8 cellular contexts compared by ENCODE assay signal in the genomic region with DNA sequence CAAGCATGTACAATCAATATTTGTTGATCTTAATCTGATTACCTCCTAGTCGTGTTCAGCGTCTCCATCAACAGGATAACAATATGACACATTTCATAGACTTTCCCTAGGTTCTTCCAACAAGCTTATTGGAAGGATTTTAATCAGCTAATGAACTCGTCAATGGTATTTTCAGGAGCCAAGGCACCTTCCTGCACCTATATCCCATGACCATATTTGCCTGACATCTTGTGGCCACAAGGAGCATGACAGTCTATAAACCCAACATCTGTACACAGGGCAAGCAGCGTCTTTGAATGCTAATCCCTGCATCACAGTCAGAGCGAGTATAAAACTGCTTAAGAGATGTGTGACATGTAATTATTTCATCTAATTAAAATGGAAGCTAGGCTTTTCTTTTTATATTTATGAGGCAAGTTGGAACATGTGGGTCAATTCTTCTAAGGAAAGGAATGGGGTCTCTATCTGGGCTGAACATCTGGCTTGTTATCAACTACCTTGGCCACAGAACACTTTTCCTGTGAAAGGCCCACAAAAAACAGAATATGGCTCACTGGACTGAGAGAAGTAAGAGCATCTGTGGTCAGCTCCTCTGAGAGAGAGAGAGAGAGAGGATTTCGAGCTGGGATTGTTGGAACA.
DNase-seq lines count a peak whose midpoint lies in the region; TF ChIP-seq lines count a peak whose summit lies in the region.

No MANE protein-coding gene starts in this region.

- no peaks in the 10 kb centered on the region for H3K9me2 ChIP-seq in GM23248 (ENCODE audit: insufficient read depth)
- H3K9me2 ChIP-seq in OCI-LY1 (ENCODE audit: low read depth, low read length): no peaks in the 10 kb centered on the region

- TF ChIP-seq CTCF in OCI-LY1 (IDR thresholded peaks at IDR 0.05; ENCODE audit: low read length) (peak; percentile 87), colonic mucosa (IDR thresholded peaks at IDR 0.05) (peak; percentile 58), lower leg skin (IDR thresholded peaks at IDR 0.05) (peak in 1 of 3 donors; percentile 57)

- WGBS in GM23248 (ENCODE audit: low coverage in 1 of 2, low lambda C conversion rate in 2 of 2, missing lambda C conversion rate in 2 of 2), 2 experiments: 12 to 18% methylated on average over 6 of the region's 6 CpGs
- WGBS in lower leg skin, 2 donors: 23 to 25% methylated on average over 6 of the region's 6 CpGs

- H3K4me1 ChIP-seq in GM23248 (ENCODE audit: insufficient read depth) (peaks cover 32% of the 10 kb centered on the region), OCI-LY1 (ENCODE audit: insufficient read depth, low read length, severe bottlenecking) (no peaks in the 10 kb centered on the region), colonic mucosa (no peaks in the 10 kb centered on the region)

- H3K36me3 ChIP-seq in GM23248 (ENCODE audit: low read depth) (no peaks in the 10 kb centered on the region), OCI-LY1 (ENCODE audit: insufficient read depth, low read length) (no peaks in the 10 kb centered on the region), colonic mucosa (no peaks in the 10 kb centered on the region)

- H3K79me2 ChIP-seq in GM23248 (ENCODE audit: insufficient read depth) (no peaks in the 10 kb centered on the region), OCI-LY1 (ENCODE audit: insufficient read depth, low read length) (no peaks in the 10 kb centered on the region)

- peaks cover 14% of the 10 kb centered on the region; the same call in 1 of the 2 replicates for H3F3A ChIP-seq in GM23248 (ENCODE audit: insufficient read depth)
- no peaks in the 10 kb centered on the region for H3F3A ChIP-seq in OCI-LY1 (ENCODE audit: insufficient read depth, low read length)

- peak; percentile 7 for DNase-seq in A172 (ENCODE audit: low spot score)
- DNase-seq in GM04503 (ENCODE audit: low read depth): peak; percentile 24
- DNase-seq in GM23248: peak; percentile 78
- peak; percentile 40 for DNase-seq in HuH-7.5 (ENCODE audit: low spot score)
- DNase-seq in colonic mucosa: peak; percentile 32
- DNase-seq in medulla oblongata (ENCODE audit: extremely low spot score): peak; percentile 73
- DNase-seq in lower leg skin (ENCODE audit: low spot score in 2 of 2): no peak

- H3K4me2 ChIP-seq in GM23248 (ENCODE audit: unreplicated experiment) (no peak overlapping the region), OCI-LY1 (ENCODE audit: low read length) (no peak overlapping the region)

- H3K27ac ChIP-seq in GM23248 (peak overlapping the region; percentile 67), OCI-LY1 (ENCODE audit: low read depth, low read length, poor library complexity, severe bottlenecking) (no peak overlapping the region), colonic mucosa (no peak overlapping the region)

- 0 out of 2 replicates have a peak overlapping the region, but pooled peaks have one; percentile 12 for H3K9ac ChIP-seq in GM23248
- no peak overlapping the region for H3K9ac ChIP-seq in OCI-LY1 (ENCODE audit: low read length)
- no peak overlapping the region for H3K9ac ChIP-seq in colonic mucosa (ENCODE audit: low read depth in 2 of 2, low read length in 2 of 2)

- TF ChIP-seq POLR2A in lower leg skin (IDR thresholded peaks at IDR 0.05): no peak

- no peak overlapping the region for H2AFZ ChIP-seq in GM23248
- no peak overlapping the region for H2AFZ ChIP-seq in OCI-LY1 (ENCODE audit: low read length)

- in situ Hi-C loops in GM23248 (cut with MboI): loop anchor here (25.0 kb wide), 1 partner anchor 208 kb away; no protein-coding TSS in a partner anchor

- H4K20me1 ChIP-seq in GM23248 (ENCODE audit: insufficient read depth) (no peaks in the 10 kb centered on the region), OCI-LY1 (ENCODE audit: insufficient read depth, low read length) (no peaks in the 10 kb centered on the region)

- intact Hi-C loops in colonic mucosa (cut with DNase I) (loop anchor here (5.0 to 10.0 kb wide), 3 partner anchors 145 to 252 kb away; no protein-coding TSS in a partner anchor), lower leg skin (cut with DNase I; ENCODE audit: low total_unique reads) (no loop called here)

- no peaks in the 10 kb centered on the region for H3K27me3 ChIP-seq in GM23248 (replicated peaks; ENCODE audit: insufficient read depth)
- no peaks in the 10 kb centered on the region for H3K27me3 ChIP-seq in OCI-LY1 (ENCODE audit: insufficient read depth, low read length)
- H3K27me3 ChIP-seq in colonic mucosa: no peaks in the 10 kb centered on the region

- H3K4me3 ChIP-seq in GM23248: no peak overlapping the region
- no peak overlapping the region for H3K4me3 ChIP-seq in OCI-LY1 (ENCODE audit: low read depth, low read length, poor library complexity, severe bottlenecking)
- no peak overlapping the region for H3K4me3 ChIP-seq in colonic mucosa
- H3K4me3 ChIP-seq in lower leg skin (ENCODE audit: low read depth, poor library complexity, severe bottlenecking): no peak overlapping the region

- H3K9me3 ChIP-seq in GM23248 (ENCODE audit: low read depth): no peaks in the 10 kb centered on the region
- H3K9me3 ChIP-seq in OCI-LY1 (ENCODE audit: low read length): no peaks in the 10 kb centered on the region
- no peaks in the 10 kb centered on the region for H3K9me3 ChIP-seq in colonic mucosa

Comparison
In these comparisons a context has a peak if more than half of its experiments do, and no peak if none do; other contexts are left out.
1. DNase-seq: peak in A172 (single experiment), GM04503 (single experiment), GM23248 (single experiment), HuH-7.5 (single experiment), colonic mucosa (single experiment) and medulla oblongata (single experiment); none in lower leg skin (0 of 2).